Comparison of ENCODE assay signal across 23 cellular contexts in genomic region chr1:192563129-192563528, GRCh38. TPM values are rescaled to one million over a fixed set of nuclear protein-coding genes. Genes with fewer than 3 reads are reported as not detected.
"Had no signal": no experiment of that assay in that cellular context is flagged by ENCODE, and none has a peak within 500 bp of the region (broad histone marks: within the 10 kb centered on the region; RNA-seq: fewer than 3 reads in every experiment).

No MANE protein-coding gene starts in this region.

- H3K4me3 Mint-ChIP-seq: activated B cell treated with CpG ODN at 0.5 μM for 24 hours; activated CD4-positive, alpha-beta T cell treated with anti-CD3 and anti-CD28 coated beads, Interleukin-2, amount 10 ng/mL, durations not matched to agents 24 days and 14 days; T-helper 1 cell treated with Interleukin-12 subunit alpha and Interleukin-12 subunit beta and Interleukin-4 antibody, amounts not matched to agents 30 μg/mL and 1 μg/mL, for 36 hours had no signal

- H3K4me2 ChIP-seq: PC-9 had no signal

- ATAC-seq: body of pancreas had no signal

- H3K27me3 Mint-ChIP-seq: activated B cell treated with CpG ODN at 0.5 μM for 24 hours; activated CD4-positive, alpha-beta T cell treated with anti-CD3 and anti-CD28 coated beads, Interleukin-2, amount 10 ng/mL, durations not matched to agents 24 days and 14 days had no signal

- DNase-seq: activated B cell treated with CpG ODN at 0.5 μM for 24 hours; activated CD4-positive, alpha-beta T cell treated with anti-CD3 and anti-CD28 coated beads for 1 hour; activated CD4-positive, alpha-beta T cell treated with anti-CD3 and anti-CD28 coated beads, Interleukin-2, amount 10 ng/mL, durations not matched to agents 24 days and 14 days; activated CD4-positive, alpha-beta T cell treated with anti-CD3 and anti-CD28 coated beads, Interleukin-2, amount 50 U/mL, for 48 hours; activated naive CD4-positive, alpha-beta T cell treated with anti-CD3 and anti-CD28 coated beads, Interleukin-2, amount 50 U/mL, for 16 hours; activated T-cell treated with anti-CD3 and anti-CD28 coated beads for 4 hours; amniotic stem cell; body of pancreas; central memory CD4-positive, alpha-beta T cell; MG63; NCI-H1048; NCI-H146; NCI-H1930; NCI-H2171; NCI-H345; NCI-H510A treated with DMSO at 0.1 percent for 48 hours; NCI-H69; PC-9; SHP77 treated with DMSO at 0.1 percent for 48 hours; T1000 had no signal

- H3K27ac Mint-ChIP-seq: activated B cell treated with CpG ODN at 0.5 μM for 24 hours; activated CD4-positive, alpha-beta T cell treated with anti-CD3 and anti-CD28 coated beads, Interleukin-2, amount 10 ng/mL, durations not matched to agents 24 days and 14 days; T-helper 1 cell treated with Interleukin-12 subunit alpha and Interleukin-12 subunit beta and Interleukin-4 antibody, amounts not matched to agents 30 μg/mL and 1 μg/mL, for 36 hours had no signal

- H2AFZ ChIP-seq: PC-9 had no signal

- H3K27me3 ChIP-seq: ascending aorta, body of pancreas, MG63 had no signal

- H3K9me3 Mint-ChIP-seq: activated B cell treated with CpG ODN at 0.5 μM for 24 hours had no signal

- H3K27ac ChIP-seq: ascending aorta, body of pancreas, PC-9 had no signal

- H3K36me3 ChIP-seq: ascending aorta, MG63 had no signal

- H3K9me3 ChIP-seq: ascending aorta, body of pancreas, MG63 had no signal

- H3K4me3 ChIP-seq: ascending aorta, body of pancreas, MG63, PC-9 had no signal

RNA-seq across cellular contexts. Expression of gene RGS1, which starts 12.4 kb away (rescaled TPM):
- total RNA-seq: bronchial epithelial cell, PC-9 had no signal
